23 cellular contexts compared by ENCODE assay signal in genomic region chr22:20446383-20446970, GRCh38.
"Had no signal": no experiment of that assay in that cellular context is flagged by ENCODE, and none has a peak within 500 bp of the region (broad histone marks: within the 10 kb centered on the region; RNA-seq: fewer than 3 reads in every experiment).

No MANE protein-coding gene starts in this region.

- H3K4me3 ChIP-seq: body of pancreas, coronary artery, esophagus squamous epithelium, hepatocyte, right atrium auricular region, testis, transverse colon, uterus had no signal

- H3K9me3 ChIP-seq: body of pancreas, esophagus squamous epithelium, right atrium auricular region, testis, transverse colon, uterus had no signal

- ATAC-seq: activated CD8-positive, alpha-beta memory T cell treated with anti-CD3 and anti-CD28 coated beads, Interleukin-2, amount 10 ng/mL, durations not matched to agents 7 days and 5 days; activated CD8-positive, alpha-beta T cell treated with anti-CD3 and anti-CD28 coated beads, Interleukin-2, amount 10 ng/mL, durations not matched to agents 7 days and 5 days; body of pancreas; left cardiac atrium; naive thymus-derived CD4-positive, alpha-beta T cell; stimulated activated naive CD8-positive, alpha-beta T cell treated with anti-CD3 and anti-CD28 coated beads, Interleukin-15, Interleukin-2, amounts not matched to agents 100 U/mL and 50 U/mL, for 24 hours; T-cell had no signal

- H3K4me1 ChIP-seq: body of pancreas, testis, transverse colon, uterus had no signal

- H3K36me3 ChIP-seq: uterus had no signal

- DNase-seq: activated B cell treated with CpG ODN at 0.5 μM for 24 hours; activated CD8-positive, alpha-beta memory T cell treated with anti-CD3 and anti-CD28 coated beads, Interleukin-2, amount 10 ng/mL, durations not matched to agents 7 days and 5 days; activated CD8-positive, alpha-beta T cell treated with anti-CD3 and anti-CD28 coated beads, Interleukin-2, amount 10 ng/mL, durations not matched to agents 7 days and 5 days; activated naive CD4-positive, alpha-beta T cell treated with Interleukin-2 at 50 U/mL for 16 hours; activated T-cell treated with anti-CD3 and anti-CD28 coated beads, Interleukin-2, amount 50 U/mL, for 48 hours; anterior cingulate cortex; body of pancreas; cerebellar nuclear complex; esophagus squamous epithelium; glutamatergic neuron; islet precursor cell; left cardiac atrium; midbrain; naive thymus-derived CD4-positive, alpha-beta T cell; stimulated activated CD4-positive, alpha-beta T cell treated with anti-CD3 and anti-CD28 coated beads, Interleukin-2, amount 100 ng/mL, for 48 hours; stimulated activated naive CD8-positive, alpha-beta T cell treated with anti-CD3 and anti-CD28 coated beads, Interleukin-15, Interleukin-2, amounts not matched to agents 100 U/mL and 50 U/mL, for 24 hours; T-cell; testis; transverse colon; uterus had no signal

- H2AFZ ChIP-seq: hepatocyte had no signal

- H3K79me2 ChIP-seq: hepatocyte had no signal

- H3K27ac ChIP-seq: body of pancreas, coronary artery, esophagus squamous epithelium, hepatocyte, right atrium auricular region, testis, transverse colon, uterus had no signal

- H3K4me2 ChIP-seq: hepatocyte had no signal

- H3K27me3 ChIP-seq: body of pancreas, esophagus squamous epithelium, hepatocyte, right atrium auricular region, testis, transverse colon, uterus had no signal
